ENCODE assay signal across 2 cellular contexts in the genomic region with DNA sequence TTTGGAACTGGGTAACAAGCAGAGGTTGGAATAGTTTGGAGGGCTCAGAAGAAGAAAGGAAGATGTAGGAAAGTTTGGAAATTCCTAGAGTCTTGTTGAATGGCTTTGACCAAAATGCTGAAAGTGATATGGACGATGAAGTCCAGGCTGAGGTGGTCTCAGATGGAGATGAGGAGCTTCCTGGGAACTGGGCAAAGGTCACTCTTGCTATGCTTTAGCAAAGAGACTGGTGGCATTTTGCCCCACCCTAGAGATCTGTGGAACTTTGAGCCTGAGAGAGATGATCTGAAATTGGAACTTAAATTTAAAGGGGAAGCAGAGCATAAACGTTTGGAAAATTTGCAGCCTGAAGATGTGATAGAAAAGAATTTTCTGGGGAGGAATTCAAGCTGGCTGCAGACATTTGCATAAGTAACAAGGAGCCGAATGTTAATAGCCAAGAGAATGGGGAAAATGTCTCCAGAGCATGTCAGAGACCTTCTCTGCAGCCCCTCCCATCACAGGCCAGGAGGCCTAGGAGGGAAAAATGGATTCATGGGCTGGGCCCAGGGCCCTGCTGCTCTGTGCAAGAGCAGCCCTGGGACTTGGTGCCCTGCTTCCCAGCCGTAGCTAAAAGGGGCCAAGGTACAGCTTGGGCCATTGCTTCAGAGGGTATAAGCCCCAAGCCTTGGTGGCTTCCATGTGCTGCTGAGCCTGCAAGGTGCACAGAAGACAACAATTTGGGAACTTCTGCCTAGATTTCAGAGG.
TF ChIP-seq lines count a peak whose summit lies in the region.

No MANE protein-coding gene starts in this region.

TF ChIP-seq in HCT116, 20 proteins besides CTCF, POLR2A, EP300 and RAD21:
- TF ChIP-seq EZH2 (IDR thresholded peaks at IDR 0.05) (no peak), ZFX (IDR thresholded peaks at IDR 0.05) (no peak), CBX3 (IDR thresholded peaks at IDR 0.05; ENCODE audit: low read depth) (no peak), YY1 (IDR thresholded peaks at IDR 0.05; ENCODE audit: extremely low read depth, insufficient replicate concordance, low read depth, low read length) (no peak), SRF (IDR thresholded peaks at IDR 0.05; ENCODE audit: low read depth) (no peak), JUND (IDR thresholded peaks at IDR 0.05) (no peak), POLR2AphosphoS5 (IDR thresholded peaks at IDR 0.05; ENCODE audit: low read depth, low read length) (no peak), EGR1 (IDR thresholded peaks at IDR 0.05; ENCODE audit: low read depth) (no peak)
- TF ChIP-seq, protein P1, sequence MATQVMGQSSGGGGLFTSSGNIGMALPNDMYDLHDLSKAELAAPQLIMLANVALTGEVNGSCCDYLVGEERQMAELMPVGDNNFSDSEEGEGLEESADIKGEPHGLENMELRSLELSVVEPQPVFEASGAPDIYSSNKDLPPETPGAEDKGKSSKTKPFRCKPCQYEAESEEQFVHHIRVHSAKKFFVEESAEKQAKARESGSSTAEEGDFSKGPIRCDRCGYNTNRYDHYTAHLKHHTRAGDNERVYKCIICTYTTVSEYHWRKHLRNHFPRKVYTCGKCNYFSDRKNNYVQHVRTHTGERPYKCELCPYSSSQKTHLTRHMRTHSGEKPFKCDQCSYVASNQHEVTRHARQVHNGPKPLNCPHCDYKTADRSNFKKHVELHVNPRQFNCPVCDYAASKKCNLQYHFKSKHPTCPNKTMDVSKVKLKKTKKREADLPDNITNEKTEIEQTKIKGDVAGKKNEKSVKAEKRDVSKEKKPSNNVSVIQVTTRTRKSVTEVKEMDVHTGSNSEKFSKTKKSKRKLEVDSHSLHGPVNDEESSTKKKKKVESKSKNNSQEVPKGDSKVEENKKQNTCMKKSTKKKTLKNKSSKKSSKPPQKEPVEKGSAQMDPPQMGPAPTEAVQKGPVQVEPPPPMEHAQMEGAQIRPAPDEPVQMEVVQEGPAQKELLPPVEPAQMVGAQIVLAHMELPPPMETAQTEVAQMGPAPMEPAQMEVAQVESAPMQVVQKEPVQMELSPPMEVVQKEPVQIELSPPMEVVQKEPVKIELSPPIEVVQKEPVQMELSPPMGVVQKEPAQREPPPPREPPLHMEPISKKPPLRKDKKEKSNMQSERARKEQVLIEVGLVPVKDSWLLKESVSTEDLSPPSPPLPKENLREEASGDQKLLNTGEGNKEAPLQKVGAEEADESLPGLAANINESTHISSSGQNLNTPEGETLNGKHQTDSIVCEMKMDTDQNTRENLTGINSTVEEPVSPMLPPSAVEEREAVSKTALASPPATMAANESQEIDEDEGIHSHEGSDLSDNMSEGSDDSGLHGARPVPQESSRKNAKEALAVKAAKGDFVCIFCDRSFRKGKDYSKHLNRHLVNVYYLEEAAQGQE (IDR thresholded peaks at IDR 0.05; ENCODE audit: low read depth), result no peak
- TF ChIP-seq, protein P2, sequence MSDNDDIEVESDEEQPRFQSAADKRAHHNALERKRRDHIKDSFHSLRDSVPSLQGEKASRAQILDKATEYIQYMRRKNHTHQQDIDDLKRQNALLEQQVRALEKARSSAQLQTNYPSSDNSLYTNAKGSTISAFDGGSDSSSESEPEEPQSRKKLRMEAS (IDR thresholded peaks at IDR 0.05), result no peak

TF ChIP-seq in GM23338, 12 proteins besides CTCF, POLR2A, EP300 and RAD21:
- TF ChIP-seq ZNF331 (CRISPR knock-in tag; IDR thresholded peaks at IDR 0.05; ENCODE audit: low read depth), result no peak
- TF ChIP-seq CREB1 (CRISPR knock-in tag; IDR thresholded peaks at IDR 0.05; ENCODE audit: low read depth), result no peak
